13 cellular contexts compared by ENCODE assay signal in the genomic region with DNA sequence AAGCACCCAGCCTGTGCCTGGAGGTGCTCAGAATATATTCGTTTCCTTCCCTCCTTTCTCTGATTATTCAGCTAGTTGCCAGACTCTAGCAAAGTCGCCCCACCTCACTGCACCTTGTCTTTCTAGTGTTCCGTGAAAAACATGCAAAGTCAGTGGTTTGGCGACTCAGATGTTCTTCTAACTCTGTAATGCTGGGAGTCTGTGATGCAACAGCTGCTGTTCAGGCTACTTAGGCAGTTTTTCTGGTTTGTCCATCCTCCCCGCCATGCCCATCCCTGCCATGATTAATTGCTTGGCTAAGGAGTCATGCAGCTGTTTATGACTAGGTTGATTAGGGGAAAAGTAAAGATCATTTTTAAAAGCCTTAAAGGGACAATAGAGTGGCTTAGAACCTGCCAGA.
DNase-seq lines count a peak whose midpoint lies in the region; TF ChIP-seq lines count a peak whose summit lies in the region.
"Had no signal": no experiment of that assay in that cellular context is flagged by ENCODE, and none has a peak within 500 bp of the region (broad histone marks: within the 10 kb centered on the region; RNA-seq: fewer than 3 reads in every experiment).

No MANE protein-coding gene starts in this region.

- no peaks in the 10 kb centered on the region for H3K27me3 ChIP-seq in esophagus (ENCODE audit: control insufficient read depth in 1 of 2, insufficient read depth in 2 of 2, low read length in 2 of 2)
- H3K27me3 ChIP-seq: heart left ventricle, stomach had no signal

- peaks cover 8% of the 10 kb centered on the region for H3K4me1 Mint-ChIP-seq in type B pancreatic cell (ENCODE audit: unreplicated experiment)

- no peaks in the 10 kb centered on the region for H3K27me3 Mint-ChIP-seq in type B pancreatic cell

- H3K9me3 Mint-ChIP-seq in type B pancreatic cell, result peaks cover 5% of the 10 kb centered on the region

- H3K36me3 Mint-ChIP-seq in type B pancreatic cell, result no peaks in the 10 kb centered on the region

- DNase-seq in SIG-M5 treated with dmso at 0.1 percent for 504 hours (lab: John Stamatoyannopoulos, UW; ENCODE audit: unreplicated experiment) (peak; percentile 40), SIG-M5 (lab: John Stamatoyannopoulos, UW) (no peak), NCI-H146 treated with DMSO at 0.1 percent for 48 hours (lab: John Stamatoyannopoulos, UW; ENCODE audit: unreplicated experiment) (peak; percentile 24), type B pancreatic cell (ENCODE audit: extremely low spot score, unreplicated experiment) (no peak), activated gamma-delta T cell treated with Interleukin-2 at 50 U/mL for 16 hours (no peak), NCI-H2107 (lab: John Stamatoyannopoulos, UW) (no peak)
- DNase-seq in stimulated activated CD4-positive, alpha-beta T cell treated with anti-CD3 and anti-CD28 coated beads, Interleukin-1b, Interleukin-23, amount 100 ng/mL, for 48 hours, result no peak
- DNase-seq: activated effector memory CD4-positive, alpha-beta T cell treated with anti-CD3 and anti-CD28 coated beads, Interleukin-2, amount 50 U/mL, for 16 hours; heart left ventricle; stomach; T-helper 1 cell had no signal

- no peaks in the 10 kb centered on the region for H3K36me3 ChIP-seq in esophagus (ENCODE audit: control insufficient read depth in 2 of 2, insufficient read depth in 2 of 2, low read length in 1 of 2)
- H3K36me3 ChIP-seq: heart left ventricle, stomach had no signal

- no peaks in the 10 kb centered on the region for H3K4me1 ChIP-seq in esophagus (ENCODE audit: control insufficient read depth in 2 of 2, insufficient read depth in 2 of 2, low read length in 1 of 2)
- H3K4me1 ChIP-seq: stomach had no signal

- TF ChIP-seq CTCF in type B pancreatic cell (conservative IDR thresholded peaks at IDR 0.05), result no peak

- peak overlapping the region; percentile 92 for H3K27ac Mint-ChIP-seq in type B pancreatic cell

- 38 to 43% methylated on average over 5 of the region's 5 CpGs for WGBS in esophagus, 2 donors

- H3K27ac ChIP-seq in esophagus (ENCODE audit: low read depth in 2 of 2, low read length in 1 of 2), result peak overlapping the region; percentile 80 to 85
- H3K27ac ChIP-seq: heart left ventricle, KMS-11, stomach had no signal

- peak overlapping the region; percentile 49 for H3K4me3 Mint-ChIP-seq in type B pancreatic cell

- no peaks in the 10 kb centered on the region for H3K9me3 ChIP-seq in esophagus (ENCODE audit: control insufficient read depth in 2 of 2, insufficient read depth in 1 of 2, low read depth in 1 of 2, low read length in 1 of 2)
- H3K9me3 ChIP-seq: stomach had no signal

- no peak overlapping the region for H3K4me3 ChIP-seq in esophagus (ENCODE audit: low read depth in 1 of 2, low read length in 2 of 2)
- H3K4me3 ChIP-seq: heart left ventricle, stomach had no signal

Comparison
In these comparisons a context has a peak if more than half of its experiments do, and no peak if none do; other contexts are left out.
1. DNase-seq: peak in SIG-M5 treated with dmso at 0.1 percent for 504 hours (single experiment) and NCI-H146 treated with DMSO at 0.1 percent for 48 hours (single experiment); none in SIG-M5 (single experiment), type B pancreatic cell (single experiment), activated gamma-delta T cell treated with Interleukin-2 at 50 U/mL for 16 hours (single experiment), NCI-H2107 (single experiment) and stimulated activated CD4-positive, alpha-beta T cell treated with anti-CD3 and anti-CD28 coated beads, Interleukin-1b, Interleukin-23, amount 100 ng/mL, for 48 hours (single experiment).